In the genomic region with DNA sequence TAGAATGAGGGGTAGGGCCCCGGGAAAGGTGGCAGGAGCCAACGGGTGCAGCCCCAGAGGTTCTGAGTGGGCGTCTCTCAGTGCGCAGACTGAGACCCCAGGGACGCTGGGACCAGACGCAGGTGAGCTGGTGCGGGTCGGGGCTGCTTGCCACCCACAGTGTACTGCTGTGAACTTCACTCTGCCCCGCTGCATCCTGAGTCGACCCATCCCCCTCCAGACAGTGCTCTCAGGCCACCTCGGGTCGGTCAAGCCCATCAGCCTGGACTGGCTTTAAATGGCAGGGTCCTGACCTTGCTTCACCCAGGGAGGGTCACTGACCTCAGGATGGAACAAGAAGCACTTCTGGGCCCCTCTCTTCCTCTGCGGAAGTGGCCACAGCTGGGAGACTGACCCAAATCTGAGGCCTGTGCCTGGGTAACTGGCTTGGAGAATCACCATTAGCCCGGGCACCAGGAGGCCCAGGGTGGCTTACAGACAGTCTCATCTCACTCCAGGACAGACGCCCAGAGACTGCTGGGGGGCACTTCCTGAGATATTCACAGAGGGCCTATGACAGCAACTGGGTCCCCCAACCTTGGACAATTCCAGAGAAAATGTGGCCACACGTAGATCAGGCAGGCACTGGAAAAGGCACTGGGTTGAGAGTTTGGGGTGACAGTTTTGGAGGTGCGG, we compare ENCODE assay signal across 1 cellular context.
TF ChIP-seq lines count a peak whose summit lies in the region.

No MANE protein-coding gene starts in this region.

TF ChIP-seq in GM23338, 12 proteins besides CTCF, POLR2A, EP300 and RAD21 (continued from another document):
- TF ChIP-seq ZNF462 (CRISPR knock-in tag; IDR thresholded peaks at IDR 0.05) (no peak), POLR2AphosphoS5 (IDR thresholded peaks at IDR 0.05; ENCODE audit: low read depth) (no peak), JUNB (IDR thresholded peaks at IDR 0.05; ENCODE audit: unreplicated experiment) (no peak), STAT1 (IDR thresholded peaks at IDR 0.05; ENCODE audit: unreplicated experiment) (no peak), CREB1 (CRISPR knock-in tag; IDR thresholded peaks at IDR 0.05; ENCODE audit: low read depth) (no peak), NANOG (IDR thresholded peaks at IDR 0.05; ENCODE audit: borderline replicate concordance) (no peak), EZH2phosphoT487 (IDR thresholded peaks at IDR 0.05; ENCODE audit: unreplicated experiment) (no peak), ZNF331 (CRISPR knock-in tag; IDR thresholded peaks at IDR 0.05; ENCODE audit: low read depth) (no peak)
- TF ChIP-seq, protein P1, sequence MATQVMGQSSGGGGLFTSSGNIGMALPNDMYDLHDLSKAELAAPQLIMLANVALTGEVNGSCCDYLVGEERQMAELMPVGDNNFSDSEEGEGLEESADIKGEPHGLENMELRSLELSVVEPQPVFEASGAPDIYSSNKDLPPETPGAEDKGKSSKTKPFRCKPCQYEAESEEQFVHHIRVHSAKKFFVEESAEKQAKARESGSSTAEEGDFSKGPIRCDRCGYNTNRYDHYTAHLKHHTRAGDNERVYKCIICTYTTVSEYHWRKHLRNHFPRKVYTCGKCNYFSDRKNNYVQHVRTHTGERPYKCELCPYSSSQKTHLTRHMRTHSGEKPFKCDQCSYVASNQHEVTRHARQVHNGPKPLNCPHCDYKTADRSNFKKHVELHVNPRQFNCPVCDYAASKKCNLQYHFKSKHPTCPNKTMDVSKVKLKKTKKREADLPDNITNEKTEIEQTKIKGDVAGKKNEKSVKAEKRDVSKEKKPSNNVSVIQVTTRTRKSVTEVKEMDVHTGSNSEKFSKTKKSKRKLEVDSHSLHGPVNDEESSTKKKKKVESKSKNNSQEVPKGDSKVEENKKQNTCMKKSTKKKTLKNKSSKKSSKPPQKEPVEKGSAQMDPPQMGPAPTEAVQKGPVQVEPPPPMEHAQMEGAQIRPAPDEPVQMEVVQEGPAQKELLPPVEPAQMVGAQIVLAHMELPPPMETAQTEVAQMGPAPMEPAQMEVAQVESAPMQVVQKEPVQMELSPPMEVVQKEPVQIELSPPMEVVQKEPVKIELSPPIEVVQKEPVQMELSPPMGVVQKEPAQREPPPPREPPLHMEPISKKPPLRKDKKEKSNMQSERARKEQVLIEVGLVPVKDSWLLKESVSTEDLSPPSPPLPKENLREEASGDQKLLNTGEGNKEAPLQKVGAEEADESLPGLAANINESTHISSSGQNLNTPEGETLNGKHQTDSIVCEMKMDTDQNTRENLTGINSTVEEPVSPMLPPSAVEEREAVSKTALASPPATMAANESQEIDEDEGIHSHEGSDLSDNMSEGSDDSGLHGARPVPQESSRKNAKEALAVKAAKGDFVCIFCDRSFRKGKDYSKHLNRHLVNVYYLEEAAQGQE (IDR thresholded peaks at IDR 0.05; ENCODE audit: unreplicated experiment): no peak
